ENCODE assay signal across 9 cellular contexts in genomic region chr3:65234499-65234898, GRCh38.
"Had no signal": no experiment of that assay in that cellular context is flagged by ENCODE, and none has a peak within 500 bp of the region (broad histone marks: within the 10 kb centered on the region; RNA-seq: fewer than 3 reads in every experiment).

No MANE protein-coding gene starts in this region.

- H3K4me3 ChIP-seq: GM23248, GM23338, HAP-1 had no signal

- H2AFZ ChIP-seq: GM23248 had no signal

- H3K4me2 ChIP-seq: GM23338 had no signal

- H3K27ac Mint-ChIP-seq: GM23338, H9, HFFc6 had no signal

- H3K27ac ChIP-seq: GM23248 had no signal

- DNase-seq: GM23248, GOT3, H7, H9, HCEC 1CT, HFFc6 had no signal

- H3K9me3 Mint-ChIP-seq: GM23338 had no signal

- H3K9me3 ChIP-seq: HAP-1 had no signal

- H3K4me1 Mint-ChIP-seq: GM23338, H9 had no signal

- H3K4me3 Mint-ChIP-seq: GM23338, H9, HFFc6 had no signal

- H3K36me3 ChIP-seq: HAP-1 had no signal

- ATAC-seq: GM23338, HCT116 had no signal

- H3K4me1 ChIP-seq: HAP-1 had no signal

- H3K9ac ChIP-seq: GM23248 had no signal
